In the genomic region with DNA sequence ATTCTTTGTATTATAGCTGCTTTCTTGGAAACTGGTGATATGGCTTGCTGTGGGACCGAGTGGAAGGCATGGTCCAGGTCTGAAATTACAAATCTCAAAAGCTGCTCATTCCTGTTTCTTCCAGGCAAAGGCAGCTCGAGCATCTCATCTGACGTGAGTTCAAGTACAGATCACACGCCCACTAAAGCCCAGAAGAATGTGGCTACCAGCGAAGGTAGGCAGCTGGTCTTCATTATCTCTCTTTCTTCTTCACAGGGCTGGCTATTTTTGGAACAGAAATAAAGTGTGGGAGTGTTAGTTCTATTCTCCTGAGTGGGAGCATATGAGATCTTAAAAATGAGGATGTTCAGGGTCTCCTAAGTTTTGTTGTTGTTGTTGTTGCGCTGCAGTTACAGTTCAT, we compare ENCODE assay signal across 1 cellular context.
TF ChIP-seq lines count a peak whose summit lies in the region.

No MANE protein-coding gene starts in this region.

TF ChIP-seq in GM23338, 12 proteins besides CTCF, POLR2A, EP300 and RAD21 (continued from another document):
- TF ChIP-seq, protein P1, sequence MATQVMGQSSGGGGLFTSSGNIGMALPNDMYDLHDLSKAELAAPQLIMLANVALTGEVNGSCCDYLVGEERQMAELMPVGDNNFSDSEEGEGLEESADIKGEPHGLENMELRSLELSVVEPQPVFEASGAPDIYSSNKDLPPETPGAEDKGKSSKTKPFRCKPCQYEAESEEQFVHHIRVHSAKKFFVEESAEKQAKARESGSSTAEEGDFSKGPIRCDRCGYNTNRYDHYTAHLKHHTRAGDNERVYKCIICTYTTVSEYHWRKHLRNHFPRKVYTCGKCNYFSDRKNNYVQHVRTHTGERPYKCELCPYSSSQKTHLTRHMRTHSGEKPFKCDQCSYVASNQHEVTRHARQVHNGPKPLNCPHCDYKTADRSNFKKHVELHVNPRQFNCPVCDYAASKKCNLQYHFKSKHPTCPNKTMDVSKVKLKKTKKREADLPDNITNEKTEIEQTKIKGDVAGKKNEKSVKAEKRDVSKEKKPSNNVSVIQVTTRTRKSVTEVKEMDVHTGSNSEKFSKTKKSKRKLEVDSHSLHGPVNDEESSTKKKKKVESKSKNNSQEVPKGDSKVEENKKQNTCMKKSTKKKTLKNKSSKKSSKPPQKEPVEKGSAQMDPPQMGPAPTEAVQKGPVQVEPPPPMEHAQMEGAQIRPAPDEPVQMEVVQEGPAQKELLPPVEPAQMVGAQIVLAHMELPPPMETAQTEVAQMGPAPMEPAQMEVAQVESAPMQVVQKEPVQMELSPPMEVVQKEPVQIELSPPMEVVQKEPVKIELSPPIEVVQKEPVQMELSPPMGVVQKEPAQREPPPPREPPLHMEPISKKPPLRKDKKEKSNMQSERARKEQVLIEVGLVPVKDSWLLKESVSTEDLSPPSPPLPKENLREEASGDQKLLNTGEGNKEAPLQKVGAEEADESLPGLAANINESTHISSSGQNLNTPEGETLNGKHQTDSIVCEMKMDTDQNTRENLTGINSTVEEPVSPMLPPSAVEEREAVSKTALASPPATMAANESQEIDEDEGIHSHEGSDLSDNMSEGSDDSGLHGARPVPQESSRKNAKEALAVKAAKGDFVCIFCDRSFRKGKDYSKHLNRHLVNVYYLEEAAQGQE (IDR thresholded peaks at IDR 0.05; ENCODE audit: unreplicated experiment), result no peak
- TF ChIP-seq EZH2 (IDR thresholded peaks at IDR 0.05; ENCODE audit: low read depth, unreplicated experiment), result no peak
- TF ChIP-seq JUNB (IDR thresholded peaks at IDR 0.05; ENCODE audit: unreplicated experiment), result no peak
- no peak for TF ChIP-seq POLR2AphosphoS5 (IDR thresholded peaks at IDR 0.05; ENCODE audit: low read depth)
- TF ChIP-seq ZNF114 (CRISPR knock-in tag; IDR thresholded peaks at IDR 0.05), result no peak
